In the genomic region with DNA sequence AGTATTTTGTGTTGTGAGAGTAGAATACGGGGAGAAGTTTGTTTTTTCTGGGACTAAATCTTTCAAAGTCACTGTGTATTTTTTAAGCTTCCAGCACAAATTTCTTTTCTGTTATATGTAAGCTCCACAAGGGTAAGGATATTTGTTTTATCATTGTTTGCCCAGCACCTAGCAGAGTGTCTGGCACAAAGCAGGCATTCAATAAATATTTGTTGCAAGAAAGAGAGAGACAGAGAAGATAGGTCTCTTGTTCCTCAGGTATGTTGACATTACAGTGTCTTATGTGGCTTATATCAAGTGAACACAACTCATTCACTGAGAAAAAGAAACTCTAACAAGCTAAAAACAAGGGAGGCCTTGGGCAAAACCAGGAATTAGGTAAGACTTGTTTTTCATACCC, we compare ENCODE assay signal across 1 cellular context.
TF ChIP-seq lines count a peak whose summit lies in the region.

No MANE protein-coding gene starts in this region.

TF ChIP-seq in HepG2, 621 proteins besides CTCF, POLR2A, EP300 and RAD21 (continued from another document):
- TF ChIP-seq, protein P1, sequence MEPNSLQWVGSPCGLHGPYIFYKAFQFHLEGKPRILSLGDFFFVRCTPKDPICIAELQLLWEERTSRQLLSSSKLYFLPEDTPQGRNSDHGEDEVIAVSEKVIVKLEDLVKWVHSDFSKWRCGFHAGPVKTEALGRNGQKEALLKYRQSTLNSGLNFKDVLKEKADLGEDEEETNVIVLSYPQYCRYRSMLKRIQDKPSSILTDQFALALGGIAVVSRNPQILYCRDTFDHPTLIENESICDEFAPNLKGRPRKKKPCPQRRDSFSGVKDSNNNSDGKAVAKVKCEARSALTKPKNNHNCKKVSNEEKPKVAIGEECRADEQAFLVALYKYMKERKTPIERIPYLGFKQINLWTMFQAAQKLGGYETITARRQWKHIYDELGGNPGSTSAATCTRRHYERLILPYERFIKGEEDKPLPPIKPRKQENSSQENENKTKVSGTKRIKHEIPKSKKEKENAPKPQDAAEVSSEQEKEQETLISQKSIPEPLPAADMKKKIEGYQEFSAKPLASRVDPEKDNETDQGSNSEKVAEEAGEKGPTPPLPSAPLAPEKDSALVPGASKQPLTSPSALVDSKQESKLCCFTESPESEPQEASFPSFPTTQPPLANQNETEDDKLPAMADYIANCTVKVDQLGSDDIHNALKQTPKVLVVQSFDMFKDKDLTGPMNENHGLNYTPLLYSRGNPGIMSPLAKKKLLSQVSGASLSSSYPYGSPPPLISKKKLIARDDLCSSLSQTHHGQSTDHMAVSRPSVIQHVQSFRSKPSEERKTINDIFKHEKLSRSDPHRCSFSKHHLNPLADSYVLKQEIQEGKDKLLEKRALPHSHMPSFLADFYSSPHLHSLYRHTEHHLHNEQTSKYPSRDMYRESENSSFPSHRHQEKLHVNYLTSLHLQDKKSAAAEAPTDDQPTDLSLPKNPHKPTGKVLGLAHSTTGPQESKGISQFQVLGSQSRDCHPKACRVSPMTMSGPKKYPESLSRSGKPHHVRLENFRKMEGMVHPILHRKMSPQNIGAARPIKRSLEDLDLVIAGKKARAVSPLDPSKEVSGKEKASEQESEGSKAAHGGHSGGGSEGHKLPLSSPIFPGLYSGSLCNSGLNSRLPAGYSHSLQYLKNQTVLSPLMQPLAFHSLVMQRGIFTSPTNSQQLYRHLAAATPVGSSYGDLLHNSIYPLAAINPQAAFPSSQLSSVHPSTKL (CRISPR knock-in tag; IDR thresholded peaks at IDR 0.05), result peak; percentile 40; the same call in 1 of the 2 replicates
- TF ChIP-seq ZNF30 (CRISPR knock-in tag; IDR thresholded peaks at IDR 0.05) (no peak), ZNF121 (CRISPR knock-in tag; IDR thresholded peaks at IDR 0.05) (no peak), HOXA7 (CRISPR knock-in tag; IDR thresholded peaks at IDR 0.05) (no peak), CENPT (CRISPR knock-in tag; IDR thresholded peaks at IDR 0.05; ENCODE audit: low read depth) (no peak), GATAD2A (CRISPR knock-in tag; IDR thresholded peaks at IDR 0.05) (peak; percentile 67), FOXP1 (IDR thresholded peaks at IDR 0.05) (no peak), FOXP1 (CRISPR knock-in tag; IDR thresholded peaks at IDR 0.05) (peak; percentile 29; the same call in 1 of the 2 replicates), ZNF747 (CRISPR knock-in tag; IDR thresholded peaks at IDR 0.05; ENCODE audit: borderline replicate concordance) (no peak), YEATS4 (CRISPR knock-in tag; IDR thresholded peaks at IDR 0.05; ENCODE audit: borderline replicate concordance) (no peak), SMAD9 (CRISPR knock-in tag; IDR thresholded peaks at IDR 0.05) (no peak), HMG20A (CRISPR knock-in tag; IDR thresholded peaks at IDR 0.05; ENCODE audit: borderline replicate concordance) (peak; percentile 23; the same call in 1 of the 2 replicates), KMT2B (CRISPR knock-in tag; IDR thresholded peaks at IDR 0.05) (no peak)
- TF ChIP-seq, protein P2, sequence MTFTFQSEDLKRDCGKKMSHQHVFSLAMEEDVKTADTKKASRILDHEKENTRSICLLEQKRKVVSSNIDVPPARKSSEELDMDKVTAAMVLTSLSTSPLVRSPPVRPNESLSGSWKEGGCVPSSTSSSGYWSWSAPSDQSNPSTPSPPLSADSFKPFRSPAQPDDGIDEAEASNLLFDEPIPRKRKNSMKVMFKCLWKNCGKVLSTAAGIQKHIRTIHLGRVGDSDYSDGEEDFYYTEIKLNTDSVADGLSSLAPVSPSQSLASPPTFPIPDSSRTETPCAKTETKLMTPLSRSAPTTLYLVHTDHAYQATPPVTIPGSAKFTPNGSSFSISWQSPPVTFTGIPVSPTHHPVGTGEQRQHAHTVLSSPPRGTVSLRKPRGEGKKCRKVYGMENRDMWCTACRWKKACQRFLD (CRISPR knock-in tag; IDR thresholded peaks at IDR 0.05; ENCODE audit: borderline replicate concordance), result no peak
